8 cellular contexts compared by ENCODE assay signal in genomic region chr3:128051459-128051836, GRCh38. TPM values are rescaled to one million over a fixed set of nuclear protein-coding genes. Genes with fewer than 3 reads are reported as not detected.
DNase-seq lines count a peak whose midpoint lies in the region; ATAC-seq and TF ChIP-seq lines count a peak whose summit lies in the region.

No MANE protein-coding gene starts in this region.

- H3K4me1 Mint-ChIP-seq in activated naive CD8-positive, alpha-beta T cell treated with anti-CD3 and anti-CD28 coated beads for 36 hours, result peaks cover 36% of the 10 kb centered on the region
- peaks cover 44 to 49% of the 10 kb centered on the region in 2 donors for H3K4me1 Mint-ChIP-seq in immature natural killer cell

- WGBS in stomach, 5 donors, result 10 to 16% (median 12%) methylated on average over 10 of the region's 10 CpGs

- H3K4me3 Mint-ChIP-seq in activated naive CD8-positive, alpha-beta T cell treated with anti-CD3 and anti-CD28 coated beads for 36 hours, result peak overlapping the region; percentile 94
- peak overlapping the region; percentile 83 to 95 (median 88) for H3K4me3 Mint-ChIP-seq in immature natural killer cell

- H3K27me3 Mint-ChIP-seq in activated naive CD8-positive, alpha-beta T cell treated with anti-CD3 and anti-CD28 coated beads for 36 hours, result no peaks in the 10 kb centered on the region
- H3K27me3 Mint-ChIP-seq in immature natural killer cell (ENCODE audit: low read depth in 3 of 3), result peaks cover 1 to 12% (median 9%) of the 10 kb centered on the region in 3 donors

- peaks cover 33% of the 10 kb centered on the region for H3K36me3 Mint-ChIP-seq in activated naive CD8-positive, alpha-beta T cell treated with anti-CD3 and anti-CD28 coated beads for 36 hours
- peaks cover 0 to 18% (median 4%) of the 10 kb centered on the region in 3 donors for H3K36me3 Mint-ChIP-seq in immature natural killer cell

- no peak for ATAC-seq in GM18498 (IDR thresholded peaks at IDR 0.05; ENCODE audit: unreplicated experiment)
- no peak for ATAC-seq in GM18519 (IDR thresholded peaks at IDR 0.05; ENCODE audit: low FRiP score, unreplicated experiment)

- no peaks in the 10 kb centered on the region for H3K27me3 ChIP-seq in stomach

- H3K9me3 ChIP-seq in HEK293 (ENCODE audit: control insufficient read depth, insufficient read depth, low read depth, low read length) (no peaks in the 10 kb centered on the region), stomach (no peaks in the 10 kb centered on the region)

- H3K27ac ChIP-seq in HEK293 (ENCODE audit: extremely low read depth, low read depth, low read length) (peak overlapping the region; percentile 84; the same call in 1 of the 2 replicates), stomach (peak overlapping the region; percentile 83 to 95 (median 95))

- no peaks in the 10 kb centered on the region for H3K9me3 Mint-ChIP-seq in activated naive CD8-positive, alpha-beta T cell treated with anti-CD3 and anti-CD28 coated beads for 36 hours
- H3K9me3 Mint-ChIP-seq in immature natural killer cell, result no peaks in the 10 kb centered on the region

- POLR2A ChIA-PET in AG04449 (lab: Yijun Ruan, JAX) (no interaction called here), HEK293 (lab: Yijun Ruan, JAX) (interaction anchor here (1.4 kb wide), 1 partner anchor 72 kb away, joined by 4 read pairs; the partner anchor contains the start of gene RUVBL1)

- CTCF ChIA-PET in AG04449 (lab: Yijun Ruan, JAX), result interaction anchor here (1.1 kb wide), 1 partner anchor 361 kb away, joined by 3 read pairs; no protein-coding TSS in a partner anchor
- CTCF ChIA-PET in HEK293 (lab: Yijun Ruan, JAX), result interaction anchor here (0.7 kb wide), 1 partner anchor 563 kb away, joined by 4 read pairs; no protein-coding TSS in a partner anchor

- intact Hi-C loops in stomach (cut with DNase I; ENCODE audit: low total_unique reads), result no loop called here

- peak overlapping the region; percentile 92 for H3K27ac Mint-ChIP-seq in activated naive CD8-positive, alpha-beta T cell treated with anti-CD3 and anti-CD28 coated beads for 36 hours
- H3K27ac Mint-ChIP-seq in immature natural killer cell, result peak overlapping the region; percentile 76 to 94 (median 89)

- peaks cover 5 to 34% of the 10 kb centered on the region in 2 experiments; a peak in 1 of 3 replicates for H3K36me3 ChIP-seq in HEK293 (ENCODE audit: control insufficient read depth in 2 of 2, insufficient read depth in 1 of 2, low read length in 2 of 2)
- H3K36me3 ChIP-seq in stomach, result peaks cover 14 to 24% (median 22%) of the 10 kb centered on the region in 4 donors

- TF ChIP-seq CTCF in AG04449 (IDR thresholded peaks at IDR 0.05; ENCODE audit: insufficient read depth, low read length, missing control alignments), result no peak
- TF ChIP-seq CTCF in HEK293 (tag by site-specific recombination; IDR thresholded peaks at IDR 0.05), result no peak
- no peak for TF ChIP-seq CTCF in stomach (IDR thresholded peaks at IDR 0.05)

- TF ChIP-seq POLR2A in stomach (IDR thresholded peaks at IDR 0.05), result no peak

- H3K4me1 ChIP-seq in HEK293 (ENCODE audit: control insufficient read depth, insufficient read depth, low read length) (0 out of 2 replicates have a peak, but pooled peaks cover 4% of the 10 kb centered on the region), stomach (peaks cover 32 to 46% (median 39%) of the 10 kb centered on the region in 4 donors)

- DNase-seq in AG04449 (ENCODE audit: low read depth, low spot score) (no peak), immature natural killer cell (no peak), stomach (no peak)
- no peak for DNase-seq in activated naive CD8-positive, alpha-beta T cell treated with anti-CD3 and anti-CD28 coated beads for 36 hours
- no peak for DNase-seq in activated CD4-positive, CD25-positive, alpha-beta regulatory T cell (lab: John Stamatoyannopoulos, UW)

- peak overlapping the region; percentile 88 for H3K4me3 ChIP-seq in AG04449 (ENCODE audit: low read depth, low read length)
- peak overlapping the region; percentile 79 for H3K4me3 ChIP-seq in HEK293 (ENCODE audit: low read depth, low read length)
- H3K4me3 ChIP-seq in stomach, result peak overlapping the region; percentile 83 to 90 (median 88)

- TF ChIP-seq EP300 in stomach (IDR thresholded peaks at IDR 0.05), result no peak

TF ChIP-seq in HEK293, 187 proteins besides CTCF, POLR2A, EP300 and RAD21 (continues in another document):
- TF ChIP-seq ZNF138 (tag by site-specific recombination; IDR thresholded peaks at IDR 0.05; ENCODE audit: borderline replicate concordance), result no peak
- peak; percentile 25; the same call in 1 of the 2 replicates for TF ChIP-seq HIC1 (tag by site-specific recombination; IDR thresholded peaks at IDR 0.05)
- no peak for TF ChIP-seq ZNF701 (tag by site-specific recombination; IDR thresholded peaks at IDR 0.05)
- peak; percentile 97 for TF ChIP-seq ZNF335 (tag by site-specific recombination; conservative IDR thresholded peaks at IDR 0.05)
- TF ChIP-seq ZNF621 (tag by site-specific recombination; IDR thresholded peaks at IDR 0.05), result no peak
- peak; percentile 43; the same call in 1 of the 2 replicates for TF ChIP-seq ZNF558 (tag by site-specific recombination; IDR thresholded peaks at IDR 0.05)
- TF ChIP-seq MEIS1 (CRISPR knock-in tag; IDR thresholded peaks at IDR 0.05; ENCODE audit: borderline replicate concordance), result no peak
- no peak for TF ChIP-seq ZNF677 (tag by site-specific recombination; IDR thresholded peaks at IDR 0.05)
- no peak for TF ChIP-seq ZSCAN18 (tag by site-specific recombination; IDR thresholded peaks at IDR 0.05)
- no peak for TF ChIP-seq ELK4 (IDR thresholded peaks at IDR 0.05; ENCODE audit: borderline replicate concordance, low read depth, low read length)
- TF ChIP-seq ZNF19 (tag by site-specific recombination; IDR thresholded peaks at IDR 0.05; ENCODE audit: low read depth), result no peak
- no peak for TF ChIP-seq HOXC10 (CRISPR knock-in tag; IDR thresholded peaks at IDR 0.05)
- TF ChIP-seq ZNF529 (tag by site-specific recombination; IDR thresholded peaks at IDR 0.05; ENCODE audit: insufficient replicate concordance), result no peak
- TF ChIP-seq ZFP69B (tag by site-specific recombination; IDR thresholded peaks at IDR 0.05), result no peak
- TF ChIP-seq ZNF324 (tag by site-specific recombination; IDR thresholded peaks at IDR 0.05), result 0 out of 2 replicates have a peak, but pooled peaks have one; percentile 21
- no peak for TF ChIP-seq ZNF214 (tag by site-specific recombination; IDR thresholded peaks at IDR 0.05; ENCODE audit: borderline replicate concordance)
- TF ChIP-seq ZNF571 (tag by site-specific recombination; IDR thresholded peaks at IDR 0.05), result no peak
- TF ChIP-seq ZNF488 (tag by site-specific recombination; IDR thresholded peaks at IDR 0.05), result no peak
- no peak for TF ChIP-seq ZNF768 (tag by site-specific recombination; IDR thresholded peaks at IDR 0.05)
- no peak for TF ChIP-seq GFI1B (tag by site-specific recombination; IDR thresholded peaks at IDR 0.05)
- TF ChIP-seq MZF1 (tag by site-specific recombination; IDR thresholded peaks at IDR 0.05; ENCODE audit: borderline replicate concordance), result no peak
- no peak for TF ChIP-seq ZNF239 (tag by site-specific recombination; IDR thresholded peaks at IDR 0.05)

RNA-seq across cellular contexts. Expression of gene SEC61A1, which starts 0.8 kb away (rescaled TPM):
- 100 to 1,000 TPM; 149 to 155 TPM for total RNA-seq in activated naive CD8-positive, alpha-beta T cell treated with anti-CD3 and anti-CD28 coated beads for 36 hours
- polyA plus RNA-seq in immature natural killer cell, result 100 to 1,000 TPM; 107 to 195 (median 172) TPM
- 100 to 1,000 TPM in 3 of 5 donors, 10 to 100 TPM in 2; 36.8 to 200 (median 143) TPM for total RNA-seq in stomach
- 10 to 100 TPM; 42.3 to 87.1 (median 74.2) TPM for polyA plus RNA-seq in stomach
